ENCODE assay signal across 17 cellular contexts in the genomic region with DNA sequence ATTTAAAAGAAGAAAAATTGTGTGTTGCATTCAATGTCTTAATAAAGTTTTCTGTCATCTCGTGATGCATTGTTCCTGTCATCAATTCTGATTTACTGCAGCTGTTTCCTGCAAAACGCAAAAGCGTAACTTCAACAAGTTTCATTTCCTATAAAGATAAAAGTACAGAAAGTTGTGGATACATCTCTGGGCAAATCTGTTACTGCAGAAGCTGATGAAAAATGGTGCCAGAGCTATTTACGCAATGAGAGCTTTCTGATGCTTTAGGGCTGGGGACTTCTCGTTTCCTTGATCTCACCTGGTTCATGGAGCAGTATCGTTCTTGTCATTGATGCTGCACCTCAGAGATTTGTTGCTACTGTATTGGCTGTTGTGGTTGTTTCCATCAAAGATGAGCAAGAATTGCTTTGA. TPM values are rescaled to one million over a fixed set of nuclear protein-coding genes. Genes with fewer than 3 reads are reported as not detected.
DNase-seq lines count a peak whose midpoint lies in the region; ATAC-seq and TF ChIP-seq lines count a peak whose summit lies in the region.
"Had no signal": no experiment of that assay in that cellular context is flagged by ENCODE, and none has a peak within 500 bp of the region (broad histone marks: within the 10 kb centered on the region; RNA-seq: fewer than 3 reads in every experiment).

No MANE protein-coding gene starts in this region.

- peak; percentile 63 for ATAC-seq in GM21423 (IDR thresholded peaks at IDR 0.05; ENCODE audit: unreplicated experiment)
- peak; percentile 63 for ATAC-seq in HG03378 (IDR thresholded peaks at IDR 0.05; ENCODE audit: unreplicated experiment)
- peak; percentile 95 for ATAC-seq in activated B cell treated with CpG ODN at 0.5 μM for 24 hours (ENCODE audit: low read depth)
- no peak for ATAC-seq in HG02763 (IDR thresholded peaks at IDR 0.05; ENCODE audit: unreplicated experiment)

- H3K27ac Mint-ChIP-seq in activated B cell treated with CpG ODN at 0.5 μM for 24 hours: peak overlapping the region; percentile 91
- H3K27ac Mint-ChIP-seq: activated T-helper 2 cell treated with anti-CD3 and anti-CD28 coated beads, Interferon-gamma antibody, Interleukin-2, Interleukin-4, amounts not matched to agents 10 μg/mL and 5 μg/mL and 100 μg/mL, durations not matched to agents 14 hours and 24 hours and 36 hours had no signal

- H3K27me3 ChIP-seq in GM06990 (replicated peaks; ENCODE audit: control insufficient read depth, insufficient read depth, low read length) (no peaks in the 10 kb centered on the region), dorsolateral prefrontal cortex (no peaks in the 10 kb centered on the region), uterus (no peaks in the 10 kb centered on the region)
- H3K27me3 ChIP-seq: ovary had no signal

- H3K36me3 Mint-ChIP-seq in activated B cell treated with CpG ODN at 0.5 μM for 24 hours (ENCODE audit: low read depth): peaks cover 2% of the 10 kb centered on the region

- no peaks in the 10 kb centered on the region for H3K27me3 Mint-ChIP-seq in activated B cell treated with CpG ODN at 0.5 μM for 24 hours

- DNase-seq in GM06990 (ENCODE audit: extremely low read depth, insufficient read length) (peak; percentile 68), activated B cell treated with CpG ODN at 0.5 μM for 24 hours (no peak), dorsolateral prefrontal cortex (no peak), inferior parietal cortex (ENCODE audit: extremely low spot score) (no peak), uterus (no peak)
- DNase-seq: activated CD4-positive, alpha-beta T cell treated with anti-CD3 and anti-CD28 coated beads for 4 hours; EL; NCI-H1436; NCI-H82; ovary; stimulated activated CD4-positive, alpha-beta T cell treated with anti-CD3 and anti-CD28 coated beads, Interleukin-15, amount 100 ng/mL, for 24 hours had no signal

- CTCF ChIA-PET in activated B cell treated with CpG ODN at 0.5 μM for 24 hours (lab: Charles Lee): interaction anchor here (0.9 to 4.2 kb wide), 11 partner anchors 10 to 212 kb away, joined by 3 to 43 read pairs (median 6); partner anchors contain the start of gene MS4A1

- H3K4me3 Mint-ChIP-seq in activated B cell treated with CpG ODN at 0.5 μM for 24 hours: peak overlapping the region; percentile 64

- no peaks in the 10 kb centered on the region for H3K4me1 ChIP-seq in uterus

- peaks cover 2% of the 10 kb centered on the region for H3K9me3 Mint-ChIP-seq in activated B cell treated with CpG ODN at 0.5 μM for 24 hours
- H3K9me3 Mint-ChIP-seq: activated T-helper 2 cell treated with anti-CD3 and anti-CD28 coated beads, Interferon-gamma antibody, Interleukin-2, Interleukin-4, amounts not matched to agents 10 μg/mL and 5 μg/mL and 100 μg/mL, durations not matched to agents 14 hours and 24 hours and 36 hours had no signal

- intact Hi-C loops in activated B cell treated with CpG ODN at 0.5 μM for 24 hours (cut with micrococcal nuclease): loop anchor here (1.0 kb wide), 4 partner anchors 9 to 110 kb away; partner anchors contain the start of genes MS4A1 and MS4A7
- intact Hi-C loops in dorsolateral prefrontal cortex (cut with DNase I): no loop called here
- intact Hi-C loops in uterus (cut with DNase I; ENCODE audit: low total_unique reads): no loop called here

- H3K36me3 ChIP-seq in GM06990 (ENCODE audit: control insufficient read depth, insufficient read depth, low read length) (no peaks in the 10 kb centered on the region), uterus (no peaks in the 10 kb centered on the region)
- H3K36me3 ChIP-seq: ovary had no signal

- TF ChIP-seq CTCF in GM06990 (IDR thresholded peaks at IDR 0.05; ENCODE audit: insufficient read depth, low read length, poor library complexity, severe bottlenecking) (no peak), activated B cell treated with CpG ODN at 0.5 μM for 24 hours (IDR thresholded peaks at IDR 0.05) (no peak), dorsolateral prefrontal cortex (IDR thresholded peaks at IDR 0.05 in 54 of 56, conservative IDR thresholded peaks at IDR 0.05 in 2 of 56; ENCODE audit: low read depth in 1 of 56, partially characterized antibody in 56 of 56) (no peak), uterus (IDR thresholded peaks at IDR 0.05) (no peak)

- peak overlapping the region in 1 of 59 donors; percentile 68 for H3K27ac ChIP-seq in dorsolateral prefrontal cortex
- no peak overlapping the region for H3K27ac ChIP-seq in uterus
- H3K27ac ChIP-seq: ovary had no signal

- no peaks in the 10 kb centered on the region for H3K9me3 ChIP-seq in uterus
- H3K9me3 ChIP-seq: ovary had no signal

- POLR2A ChIA-PET in activated B cell treated with CpG ODN at 0.5 μM for 24 hours (lab: Charles Lee): interaction anchor here (0.6 to 5.6 kb wide), 25 partner anchors 8 to 883 kb away, joined by 3 to 251 read pairs (median 6); partner anchors contain the start of genes MS4A1, MS4A12 and MS4A7

- no peak overlapping the region for H3K4me3 ChIP-seq in GM06990 (replicated peaks; ENCODE audit: low read depth, low read length)
- no peak overlapping the region for H3K4me3 ChIP-seq in dorsolateral prefrontal cortex
- no peak overlapping the region for H3K4me3 ChIP-seq in uterus
- H3K4me3 ChIP-seq: ovary had no signal

- peaks cover 65% of the 10 kb centered on the region for H3K4me1 Mint-ChIP-seq in activated B cell treated with CpG ODN at 0.5 μM for 24 hours

- no peak for TF ChIP-seq POLR2A in uterus (IDR thresholded peaks at IDR 0.05)

RNA-seq across cellular contexts. Expression of gene MS4A12, which starts 15.5 kb away (rescaled TPM):
- total RNA-seq in activated B cell treated with CpG ODN at 0.5 μM for 24 hours (not detected in 2 replicates), dorsolateral prefrontal cortex (not detected), uterus (not detected)
- total RNA-seq: activated T-helper 2 cell treated with anti-CD3 and anti-CD28 coated beads, Interferon-gamma antibody, Interleukin-2, Interleukin-4, amounts not matched to agents 10 μg/mL and 5 μg/mL and 100 μg/mL, durations not matched to agents 14 hours and 24 hours and 36 hours; HT-29; mesenteric fat pad; ovary had no signal

RNA-seq across cellular contexts. Expression of gene MS4A1, which starts 21.4 kb away (rescaled TPM):
- total RNA-seq in activated B cell treated with CpG ODN at 0.5 μM for 24 hours (1,910 and 2,024 TPM in 2 replicates), dorsolateral prefrontal cortex (1 to 10 TPM in 1 of 120 experiments, under 1 TPM in 14, not detected in 105; 0.17 to 1.0 (median 0.35) TPM), uterus (1 to 10 TPM in 1 of 4 donors, under 1 TPM in 2, not detected in 1; 0.12 to 1.9 (median 0.59) TPM)
- total RNA-seq: HT-29 had no signal

RNA-seq across cellular contexts. Expression of gene MS4A13, which starts 38.2 kb away (rescaled TPM):
- not detected in 2 replicates for total RNA-seq in activated B cell treated with CpG ODN at 0.5 μM for 24 hours
- not detected for total RNA-seq in dorsolateral prefrontal cortex
- total RNA-seq in uterus: not detected
- total RNA-seq: activated T-helper 2 cell treated with anti-CD3 and anti-CD28 coated beads, Interferon-gamma antibody, Interleukin-2, Interleukin-4, amounts not matched to agents 10 μg/mL and 5 μg/mL and 100 μg/mL, durations not matched to agents 14 hours and 24 hours and 36 hours; HT-29; mesenteric fat pad; ovary had no signal

RNA-seq across cellular contexts. Expression of gene MS4A5, which starts 47.7 kb away (rescaled TPM):
- total RNA-seq in activated B cell treated with CpG ODN at 0.5 μM for 24 hours (not detected in 2 replicates), dorsolateral prefrontal cortex (not detected), uterus (not detected)
- total RNA-seq: activated T-helper 2 cell treated with anti-CD3 and anti-CD28 coated beads, Interferon-gamma antibody, Interleukin-2, Interleukin-4, amounts not matched to agents 10 μg/mL and 5 μg/mL and 100 μg/mL, durations not matched to agents 14 hours and 24 hours and 36 hours; HT-29; mesenteric fat pad; ovary had no signal

Comparison
In these comparisons a context has a peak if more than half of its experiments do, and no peak if none do; other contexts are left out.
1. RNA of gene MS4A1, which starts 21.4 kb away (total RNA-seq): 1,910 to 2,024 TPM in activated B cell treated with CpG ODN at 0.5 μM for 24 hours; 0.12 to 1.9 TPM in uterus and 0.17 to 1.0 TPM in dorsolateral prefrontal cortex; every median in the first group is over 100 times any median in the second.